In the genomic region with DNA sequence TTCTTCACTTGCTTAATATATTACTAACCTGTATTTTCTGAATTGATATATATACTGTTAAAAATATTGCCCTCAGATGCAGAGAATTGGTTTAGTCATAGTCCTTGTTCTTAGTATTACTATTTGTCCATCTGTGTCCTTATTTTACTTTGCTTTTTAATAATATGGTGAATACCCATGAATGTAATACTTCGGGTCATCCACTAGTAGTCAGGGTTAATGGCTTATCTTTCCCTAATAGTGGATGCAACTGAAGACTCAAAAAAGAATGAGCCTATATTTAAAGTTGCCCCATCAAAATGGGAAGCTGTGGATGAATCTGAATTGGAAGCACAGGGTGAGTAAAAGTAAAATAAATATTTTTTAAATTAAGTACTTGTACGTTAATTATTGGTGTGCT, we compare ENCODE assay signal across 17 cellular contexts. TPM values are rescaled to one million over a fixed set of nuclear protein-coding genes. Genes with fewer than 3 reads are reported as not detected.
DNase-seq lines count a peak whose midpoint lies in the region; ATAC-seq and TF ChIP-seq lines count a peak whose summit lies in the region.
"Had no signal": no experiment of that assay in that cellular context is flagged by ENCODE, and none has a peak within 500 bp of the region (broad histone marks: within the 10 kb centered on the region; RNA-seq: fewer than 3 reads in every experiment).

No MANE protein-coding gene starts in this region.

- peak; percentile 31; the same call in 1 of the 2 replicates for ATAC-seq in PC-3
- ATAC-seq: body of pancreas, heart left ventricle, left cardiac atrium had no signal

- peak; percentile 35; the same call in 1 of the 2 replicates for TF ChIP-seq CTCF in AG04450 (IDR thresholded peaks at IDR 0.05; ENCODE audit: low read depth, low read length)
- 0 out of 2 replicates have a peak, but pooled peaks have one; percentile 2 for TF ChIP-seq CTCF in GM12875 (IDR thresholded peaks at IDR 0.05; ENCODE audit: borderline replicate concordance, insufficient read depth, low read depth, low read length)
- TF ChIP-seq CTCF in PC-3 (conservative IDR thresholded peaks at IDR 0.05; ENCODE audit: low read depth, low read length), result peak; percentile 50

- no peak overlapping the region for H2AFZ ChIP-seq in PC-3 (ENCODE audit: low read length)

- peaks cover 21% of the 10 kb centered on the region; the same call in 1 of the 2 replicates for H3K36me3 ChIP-seq in PC-3 (ENCODE audit: low read depth, low read length)

- H3K9me3 ChIP-seq in AG04450 (ENCODE audit: control insufficient read depth, insufficient read depth, low read length), result no peaks in the 10 kb centered on the region
- H3K9me3 ChIP-seq in PC-3 (ENCODE audit: low read length), result no peaks in the 10 kb centered on the region
- H3K9me3 ChIP-seq: body of pancreas, heart left ventricle, stomach had no signal

- H3K4me3 ChIP-seq in AG04450 (ENCODE audit: low read depth, low read length) (no peak overlapping the region), GM12875 (ENCODE audit: low read depth, low read length) (no peak overlapping the region), PC-3 (ENCODE audit: low read length) (no peak overlapping the region)
- H3K4me3 ChIP-seq: body of pancreas, heart left ventricle, stomach had no signal

- H3K27ac ChIP-seq in AG04450 (ENCODE audit: low read depth, low read length) (no peak overlapping the region), PC-3 (ENCODE audit: low read length) (no peak overlapping the region)
- H3K27ac ChIP-seq: body of pancreas, heart left ventricle, stomach had no signal

- no peaks in the 10 kb centered on the region for H3F3A ChIP-seq in PC-3 (ENCODE audit: low read length, unreplicated experiment)

- no peak overlapping the region for H3K9ac ChIP-seq in PC-3 (ENCODE audit: low read length)

- H3K4me3 Mint-ChIP-seq in activated naive CD4-positive, alpha-beta T cell treated with anti-CD3 and anti-CD28 coated beads, Interleukin-2, amount 10 ng/mL, durations not matched to agents 7 days and 5 days, result no peak overlapping the region
- H3K4me3 Mint-ChIP-seq: activated CD4-positive, alpha-beta memory T cell treated with anti-CD3 and anti-CD28 coated beads for 36 hours; CD4-positive, alpha-beta memory T cell had no signal

- H3K27me3 Mint-ChIP-seq in activated naive CD4-positive, alpha-beta T cell treated with anti-CD3 and anti-CD28 coated beads, Interleukin-2, amount 10 ng/mL, durations not matched to agents 7 days and 5 days, result no peaks in the 10 kb centered on the region
- H3K27me3 Mint-ChIP-seq: activated CD4-positive, alpha-beta memory T cell treated with anti-CD3 and anti-CD28 coated beads for 36 hours; CD4-positive, alpha-beta memory T cell had no signal

- H3K27ac Mint-ChIP-seq in activated naive CD4-positive, alpha-beta T cell treated with anti-CD3 and anti-CD28 coated beads, Interleukin-2, amount 10 ng/mL, durations not matched to agents 7 days and 5 days, result no peak overlapping the region
- H3K27ac Mint-ChIP-seq: activated CD4-positive, alpha-beta memory T cell treated with anti-CD3 and anti-CD28 coated beads for 36 hours had no signal

- H3K27me3 ChIP-seq in AG04450 (ENCODE audit: control insufficient read depth, insufficient read depth, low read length) (no peaks in the 10 kb centered on the region), PC-3 (ENCODE audit: low read length) (no peaks in the 10 kb centered on the region)
- H3K27me3 ChIP-seq: body of pancreas, heart left ventricle, stomach had no signal

- peaks cover 21% of the 10 kb centered on the region for H3K36me3 Mint-ChIP-seq in activated naive CD4-positive, alpha-beta T cell treated with anti-CD3 and anti-CD28 coated beads, Interleukin-2, amount 10 ng/mL, durations not matched to agents 7 days and 5 days

- CTCF ChIA-PET in AG04450 (lab: Charles Lee) (interaction anchor here (0.9 to 1.6 kb wide), 3 partner anchors 12 to 636 kb away, joined by 3 to 6 read pairs (median 3); no protein-coding TSS in a partner anchor), PC-3 (lab: Charles Lee) (no interaction called here)
- CTCF ChIA-PET in activated naive CD4-positive, alpha-beta T cell treated with anti-CD3 and anti-CD28 coated beads, Interleukin-2, amount 10 ng/mL, durations not matched to agents 7 days and 5 days (lab: Charles Lee), result interaction anchor here (0.7 to 1.3 kb wide), 3 partner anchors 22 to 224 kb away, joined by 3 to 6 read pairs (median 3); a partner anchor contains a TSS

- POLR2A ChIA-PET in AG04450 (lab: Yijun Ruan, JAX), result no interaction called here
- POLR2A ChIA-PET in PC-3 (lab: Charles Lee; ENCODE audit: unreplicated experiment), result no interaction called here

- TF ChIP-seq POLR2A in erythroblast (IDR thresholded peaks at IDR 0.05; ENCODE audit: low read length), result no peak

- no peaks in the 10 kb centered on the region for H4K20me1 ChIP-seq in PC-3 (ENCODE audit: low read length)

- H3K9me3 Mint-ChIP-seq in activated naive CD4-positive, alpha-beta T cell treated with anti-CD3 and anti-CD28 coated beads, Interleukin-2, amount 10 ng/mL, durations not matched to agents 7 days and 5 days, result no peaks in the 10 kb centered on the region
- H3K9me3 Mint-ChIP-seq: activated CD4-positive, alpha-beta memory T cell treated with anti-CD3 and anti-CD28 coated beads for 36 hours; CD4-positive, alpha-beta memory T cell had no signal

- intact Hi-C loops in PC-3 (cut with micrococcal nuclease), result loop anchor here (5.0 kb wide), 1 partner anchor 604 kb away; no protein-coding TSS in a partner anchor

- DNase-seq in AG04450 (ENCODE audit: low read depth, low spot score) (no peak), PC-3 (no peak), erythroblast (lab: John Stamatoyannopoulos, UW) (peak; percentile 12 to 28), NCI-H1092 (lab: John Stamatoyannopoulos, UW) (no peak), SKM-1 (lab: John Stamatoyannopoulos, UW; ENCODE audit: unreplicated experiment) (no peak), occipital lobe (lab: John Stamatoyannopoulos, UW) (no peak)
- DNase-seq in activated naive CD4-positive, alpha-beta T cell treated with anti-CD3 and anti-CD28 coated beads, Interleukin-2, amount 10 ng/mL, durations not matched to agents 7 days and 5 days, result no peak
- DNase-seq: activated CD4-positive, alpha-beta memory T cell treated with anti-CD3 and anti-CD28 coated beads for 36 hours; activated gamma-delta T cell treated with Interleukin-2 at 50 U/mL for 16 hours; body of pancreas; CD4-positive, alpha-beta memory T cell; heart left ventricle; Karpas-422; left cardiac atrium; retina; stomach had no signal

- H3K4me2 ChIP-seq in PC-3 (ENCODE audit: low read length), result no peak overlapping the region

- BruUV-seq in PC-3 (replicated peaks; lab: Mats Ljungman, UMichigan), result no TSS peak

- no peaks in the 10 kb centered on the region for H3K79me2 ChIP-seq in PC-3 (ENCODE audit: low read length)

- no peaks in the 10 kb centered on the region for H3K9me2 ChIP-seq in PC-3 (replicated peaks; ENCODE audit: low read length)

- peaks cover 13% of the 10 kb centered on the region for H3K4me1 Mint-ChIP-seq in activated naive CD4-positive, alpha-beta T cell treated with anti-CD3 and anti-CD28 coated beads, Interleukin-2, amount 10 ng/mL, durations not matched to agents 7 days and 5 days

- no peaks in the 10 kb centered on the region for H3K4me1 ChIP-seq in PC-3 (ENCODE audit: insufficient read depth, low read length)

RNA-seq across cellular contexts. Expression of a gene that starts 36.5 kb away (rescaled TPM):
- 51.3 and 71.9 TPM in 2 replicates for polyA plus RNA-seq in AG04450 (2011; rRNA removed)
- polyA minus RNA-seq in AG04450 (2011; rRNA and poly(A)+ RNA removed), result 58.6 and 74.1 TPM in 2 replicates
- total RNA-seq in PC-3 (2014; rRNA removed) (55.6 and 81.1 TPM in 2 replicates), occipital lobe (160 TPM)

Comparison
In these comparisons a context has a peak if more than half of its experiments do, and no peak if none do; other contexts are left out.
1. DNase-seq: peak in erythroblast (2 of 2); none in AG04450 (single experiment), PC-3 (single experiment), activated naive CD4-positive, alpha-beta T cell treated with anti-CD3 and anti-CD28 coated beads, Interleukin-2, amount 10 ng/mL, durations not matched to agents 7 days and 5 days (single experiment), NCI-H1092 (single experiment), SKM-1 (single experiment) and occipital lobe (single experiment).
2. Peak in every context shown above with its lines, with median percentiles within 50 percentile points of each other: CTCF ChIP-seq.